Comparison of ENCODE assay signal across 18 cellular contexts in the genomic region with DNA sequence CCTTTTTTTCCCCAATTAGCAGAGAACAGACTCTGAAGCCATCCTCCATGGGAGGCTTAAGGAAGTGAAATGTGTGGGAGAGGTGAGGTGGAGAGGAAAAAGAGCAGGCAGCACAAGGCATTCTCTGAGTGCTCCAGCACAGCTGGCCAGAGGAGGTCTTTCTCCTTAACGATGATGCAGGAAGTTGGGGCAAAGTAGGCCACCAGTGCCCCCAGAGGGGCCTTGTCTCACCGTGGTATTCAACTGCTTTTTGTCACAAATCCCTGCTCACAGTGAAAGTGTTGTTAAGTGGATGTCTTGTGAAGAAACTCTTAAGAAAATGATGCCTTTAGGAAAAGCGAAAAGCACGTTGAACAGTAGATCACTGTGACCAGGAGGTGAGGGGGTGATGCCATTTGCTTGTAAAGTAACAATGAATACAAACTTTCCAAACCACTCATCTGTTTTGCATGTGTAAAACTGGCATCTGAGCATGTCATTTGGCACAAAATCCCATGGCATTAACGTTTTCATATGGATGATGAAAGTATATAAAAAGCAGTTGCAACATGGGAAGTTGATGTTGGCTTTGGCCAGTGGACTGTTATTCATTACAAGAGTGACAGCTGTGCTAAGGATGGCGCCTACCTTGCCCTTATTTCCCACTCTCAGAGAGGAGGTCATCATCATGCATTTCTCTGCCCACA. TPM values are rescaled to one million over a fixed set of nuclear protein-coding genes. Genes with fewer than 3 reads are reported as not detected.
A peak's percentile ranks its signal among the peaks of the same experiment; 100 is the strongest.
DNase-seq lines count a peak whose midpoint lies in the region; ATAC-seq lines count a peak whose summit lies in the region.
"Had no signal": no experiment of that assay in that cellular context is flagged by ENCODE, and none has a peak within 500 bp of the region (broad histone marks: within the 10 kb centered on the region; RNA-seq: fewer than 3 reads in every experiment).

No MANE protein-coding gene starts in this region.

- H3K4me3 ChIP-seq in skeletal muscle cell (ENCODE audit: low read depth, low read length), result no peak overlapping the region
- H3K4me3 ChIP-seq: gastrocnemius medialis, lung, SJSA1 had no signal

- DNase-seq in EH (ENCODE audit: low read depth) (peak; percentile 81), NCI-H446 treated with DMSO at 0.1 percent for 48 hours (lab: John Stamatoyannopoulos, UW) (peak; percentile 18), dermis microvascular lymphatic vessel endothelial cell (ENCODE audit: low read depth in 2 of 2) (peak; percentile 79 to 86), skeletal muscle cell (ENCODE audit: low read depth) (peak; percentile 73), HPDE6-E6E7 (ENCODE audit: extremely low spot score) (no peak)
- no peak for DNase-seq in stimulated activated naive CD4-positive, alpha-beta T cell treated with Interleukin-2 at 50 U/mL for 16 hours (lab: John Stamatoyannopoulos, UW)
- DNase-seq: activated CD4-positive, alpha-beta T cell treated with anti-CD3 and anti-CD28 coated beads, Interleukin-2, amount 50 U/mL, for 1 hour; activated T-cell treated with anti-CD3 and anti-CD28 coated beads, Interleukin-2, amount 50 U/mL, for 24 hours; C1 segment of cervical spinal cord; effector CD8-positive, alpha-beta T cell; gastrocnemius medialis; NCI-H1417 treated with DMSO at 0.1 percent for 48 hours; NCI-H345 had no signal

- no peak for ATAC-seq in HG03457 (IDR thresholded peaks at IDR 0.05; ENCODE audit: unreplicated experiment)
- ATAC-seq: activated naive CD4-positive, alpha-beta T cell treated with anti-CD3 and anti-CD28 coated beads, Interleukin-2, amount 50 U/mL, for 72 hours; gastrocnemius medialis; naive thymus-derived CD8-positive, alpha-beta T cell had no signal

RNA-seq across cellular contexts. Expression of a gene that starts 49.2 kb away (rescaled TPM):
- total RNA-seq in dermis microvascular lymphatic vessel endothelial cell, result 8.2 and 9.1 TPM in 2 replicates

Comparison
In these comparisons a context has a peak if more than half of its experiments do, and no peak if none do; other contexts are left out.
1. DNase-seq: peak in EH (single experiment), NCI-H446 treated with DMSO at 0.1 percent for 48 hours (single experiment), dermis microvascular lymphatic vessel endothelial cell (2 of 2) and skeletal muscle cell (single experiment); none in HPDE6-E6E7 (single experiment) and stimulated activated naive CD4-positive, alpha-beta T cell treated with Interleukin-2 at 50 U/mL for 16 hours (single experiment).